Comparison of ENCODE assay signal across 1 cellular context in genomic region chr2:109648041-109648527, GRCh38.
TF ChIP-seq lines count a peak whose summit lies in the region.

No MANE protein-coding gene starts in this region.

TF ChIP-seq in GM12878, 131 proteins besides CTCF, POLR2A, EP300 and RAD21 (continued from another document):
- TF ChIP-seq ZBTB40 (IDR thresholded peaks at IDR 0.05; ENCODE audit: borderline replicate concordance) (no peak), ZNF687 (IDR thresholded peaks at IDR 0.05) (no peak), CREB1 (IDR thresholded peaks at IDR 0.05; ENCODE audit: low read depth) (no peak), BACH1 (IDR thresholded peaks at IDR 0.05; ENCODE audit: borderline replicate concordance) (no peak), CREM (IDR thresholded peaks at IDR 0.05; ENCODE audit: low read depth) (no peak)
